21 cellular contexts compared by ENCODE assay signal in the genomic region with DNA sequence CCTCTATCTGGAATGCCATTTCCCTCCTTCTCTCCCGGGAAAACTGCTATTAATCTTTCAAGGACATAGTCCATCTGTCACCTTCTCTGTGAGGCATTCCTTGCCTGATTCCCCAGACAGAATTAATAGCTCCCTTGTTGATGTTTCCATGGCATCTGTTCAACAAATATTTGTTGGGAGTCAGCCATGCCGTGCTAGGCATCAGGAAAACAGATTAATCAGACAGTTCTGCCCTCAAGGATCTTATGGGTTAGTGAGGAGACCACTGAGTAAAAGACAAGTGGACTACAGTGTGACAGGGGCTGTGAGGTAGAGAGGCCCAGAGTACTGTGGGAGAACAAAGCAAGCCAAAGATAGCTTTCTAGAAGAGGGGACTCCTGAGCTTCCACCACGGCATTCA. TPM values are rescaled to one million over a fixed set of nuclear protein-coding genes. Genes with fewer than 3 reads are reported as not detected.
DNase-seq lines count a peak whose midpoint lies in the region; ATAC-seq and TF ChIP-seq lines count a peak whose summit lies in the region.
"Had no signal": no experiment of that assay in that cellular context is flagged by ENCODE, and none has a peak within 500 bp of the region (broad histone marks: within the 10 kb centered on the region; RNA-seq: fewer than 3 reads in every experiment).

No MANE protein-coding gene starts in this region.

- H3K4me1 ChIP-seq in cardiac muscle cell (ENCODE audit: low read depth) (peaks cover 9% of the 10 kb centered on the region), right atrium auricular region (no peaks in the 10 kb centered on the region)
- H3K4me1 ChIP-seq: lower lobe of right lung had no signal

- H3K36me3 ChIP-seq in cardiac muscle cell (no peaks in the 10 kb centered on the region), right atrium auricular region (no peaks in the 10 kb centered on the region)
- H3K36me3 ChIP-seq: lower lobe of right lung had no signal

- DNase-seq in cardiac muscle cell (ENCODE audit: low read depth in 1 of 2, low spot score in 1 of 2) (no peak), right atrium auricular region (ENCODE audit: low spot score) (no peak), NCI-H2227 treated with DMSO at 0.1 percent for 48 hours (lab: John Stamatoyannopoulos, UW) (peak; percentile 30), foreskin melanocyte (peak; percentile 83), A172 (ENCODE audit: low spot score) (no peak)
- DNase-seq in stimulated activated effector memory CD8-positive, alpha-beta T cell treated with anti-CD3 and anti-CD28 coated beads, Interleukin-12 subunit alpha, Interleukin-12 subunit beta, amount 100 ng/mL, for 72 hours (ENCODE audit: low spot score in 2 of 2) = no peak
- DNase-seq in activated T-helper 1 cell treated with anti-CD3 and anti-CD28 coated beads, Interleukin-12 subunit alpha, Interleukin-12 subunit beta, Interleukin-2, Interleukin-4 antibody, amounts not matched to agents 30 ng/mL and 10 ng/mL and 1 ng/mL, durations not matched to agents 14 hours and 24 hours and 36 hours (ENCODE audit: low spot score) = no peak
- DNase-seq: activated CD4-positive, CD25-positive, alpha-beta regulatory T cell; activated CD8-positive, alpha-beta T cell treated with anti-CD3 and anti-CD28 coated beads, Interleukin-2, amount 10 ng/mL, durations not matched to agents 7 days and 5 days; activated naive CD4-positive, alpha-beta T cell treated with anti-CD3 and anti-CD28 coated beads, Interleukin-2, amount 10 ng/mL, durations not matched to agents 7 days and 5 days; activated T-cell treated with anti-CD3 and anti-CD28 coated beads, Interleukin-2, amount 50 U/mL, for 24 hours; aorta; C1 segment of cervical spinal cord; effector memory CD4-positive, alpha-beta T cell; lower lobe of right lung; NCI-H2029 treated with DMSO at 0.1 percent for 48 hours; PC-9; stimulated activated CD4-positive, alpha-beta T cell treated with anti-CD3 and anti-CD28 coated beads, Interleukin-2, amount 100 ng/mL, for 24 hours had no signal

- peak overlapping the region; percentile 30 for H3K27ac ChIP-seq in cardiac muscle cell
- H3K27ac ChIP-seq in right atrium auricular region = no peak overlapping the region
- H3K27ac ChIP-seq: lower lobe of right lung, PC-9, SK-N-MC had no signal

- H3K27me3 Mint-ChIP-seq in activated T-helper 1 cell treated with anti-CD3 and anti-CD28 coated beads, Interleukin-12 subunit alpha, Interleukin-12 subunit beta, Interleukin-2, Interleukin-4 antibody, amounts not matched to agents 30 ng/mL and 10 ng/mL and 1 ng/mL, durations not matched to agents 14 hours and 24 hours and 36 hours (ENCODE audit: insufficient read depth) = no peaks in the 10 kb centered on the region
- H3K27me3 Mint-ChIP-seq: activated naive CD4-positive, alpha-beta T cell treated with anti-CD3 and anti-CD28 coated beads, Interleukin-2, amount 10 ng/mL, durations not matched to agents 7 days and 5 days; activated T-cell treated with anti-CD3 and anti-CD28 coated beads, Interleukin-2, amount 50 U/mL, for 24 hours had no signal

- H3K9me3 ChIP-seq in cardiac muscle cell (ENCODE audit: low read depth) = no peaks in the 10 kb centered on the region
- no peaks in the 10 kb centered on the region for H3K9me3 ChIP-seq in right atrium auricular region
- H3K9me3 ChIP-seq: lower lobe of right lung had no signal

- ATAC-seq in stimulated activated effector memory CD8-positive, alpha-beta T cell treated with anti-CD3 and anti-CD28 coated beads, Interleukin-12 subunit alpha, Interleukin-12 subunit beta, amount 100 ng/mL, for 72 hours = no peak
- ATAC-seq in GM21723 (IDR thresholded peaks at IDR 0.05; ENCODE audit: unreplicated experiment) = no peak
- ATAC-seq: activated CD8-positive, alpha-beta T cell treated with anti-CD3 and anti-CD28 coated beads, Interleukin-2, amount 10 ng/mL, durations not matched to agents 7 days and 5 days; K562; lower lobe of right lung had no signal

- no peaks in the 10 kb centered on the region for H3K9me3 Mint-ChIP-seq in stimulated activated effector memory CD8-positive, alpha-beta T cell treated with anti-CD3 and anti-CD28 coated beads, Interleukin-12 subunit alpha, Interleukin-12 subunit beta, amount 100 ng/mL, for 72 hours
- no peaks in the 10 kb centered on the region for H3K9me3 Mint-ChIP-seq in activated T-helper 1 cell treated with anti-CD3 and anti-CD28 coated beads, Interleukin-12 subunit alpha, Interleukin-12 subunit beta, Interleukin-2, Interleukin-4 antibody, amounts not matched to agents 30 ng/mL and 10 ng/mL and 1 ng/mL, durations not matched to agents 14 hours and 24 hours and 36 hours
- H3K9me3 Mint-ChIP-seq: activated naive CD4-positive, alpha-beta T cell treated with anti-CD3 and anti-CD28 coated beads, Interleukin-2, amount 10 ng/mL, durations not matched to agents 7 days and 5 days; activated T-cell treated with anti-CD3 and anti-CD28 coated beads, Interleukin-2, amount 50 U/mL, for 24 hours had no signal

- no peaks in the 10 kb centered on the region for H3K4me1 Mint-ChIP-seq in stimulated activated effector memory CD8-positive, alpha-beta T cell treated with anti-CD3 and anti-CD28 coated beads, Interleukin-12 subunit alpha, Interleukin-12 subunit beta, amount 100 ng/mL, for 72 hours
- no peaks in the 10 kb centered on the region for H3K4me1 Mint-ChIP-seq in activated T-helper 1 cell treated with anti-CD3 and anti-CD28 coated beads, Interleukin-12 subunit alpha, Interleukin-12 subunit beta, Interleukin-2, Interleukin-4 antibody, amounts not matched to agents 30 ng/mL and 10 ng/mL and 1 ng/mL, durations not matched to agents 14 hours and 24 hours and 36 hours (ENCODE audit: low read depth)
- H3K4me1 Mint-ChIP-seq: activated naive CD4-positive, alpha-beta T cell treated with anti-CD3 and anti-CD28 coated beads, Interleukin-2, amount 10 ng/mL, durations not matched to agents 7 days and 5 days had no signal

- H3K27ac Mint-ChIP-seq in stimulated activated effector memory CD8-positive, alpha-beta T cell treated with anti-CD3 and anti-CD28 coated beads, Interleukin-12 subunit alpha, Interleukin-12 subunit beta, amount 100 ng/mL, for 72 hours = peak overlapping the region; percentile 30
- H3K27ac Mint-ChIP-seq in activated T-helper 1 cell treated with anti-CD3 and anti-CD28 coated beads, Interleukin-12 subunit alpha, Interleukin-12 subunit beta, Interleukin-2, Interleukin-4 antibody, amounts not matched to agents 30 ng/mL and 10 ng/mL and 1 ng/mL, durations not matched to agents 14 hours and 24 hours and 36 hours = no peak overlapping the region
- H3K27ac Mint-ChIP-seq: activated CD8-positive, alpha-beta T cell treated with anti-CD3 and anti-CD28 coated beads, Interleukin-2, amount 10 ng/mL, durations not matched to agents 7 days and 5 days; activated naive CD4-positive, alpha-beta T cell treated with anti-CD3 and anti-CD28 coated beads, Interleukin-2, amount 10 ng/mL, durations not matched to agents 7 days and 5 days; activated T-cell treated with anti-CD3 and anti-CD28 coated beads, Interleukin-2, amount 50 U/mL, for 24 hours had no signal

- H3K4me3 ChIP-seq in cardiac muscle cell = no peak overlapping the region
- H3K4me3 ChIP-seq in right atrium auricular region = no peak overlapping the region
- H3K4me3 ChIP-seq: K562, lower lobe of right lung, PC-9, SK-N-MC had no signal

- intact Hi-C loops in activated T-helper 1 cell treated with anti-CD3 and anti-CD28 coated beads, Interleukin-12 subunit alpha, Interleukin-12 subunit beta, Interleukin-2, Interleukin-4 antibody, amounts not matched to agents 30 ng/mL and 10 ng/mL and 1 ng/mL, durations not matched to agents 14 hours and 24 hours and 36 hours (cut with micrococcal nuclease) = no loop called here

- H3K4me3 Mint-ChIP-seq in stimulated activated effector memory CD8-positive, alpha-beta T cell treated with anti-CD3 and anti-CD28 coated beads, Interleukin-12 subunit alpha, Interleukin-12 subunit beta, amount 100 ng/mL, for 72 hours = no peak overlapping the region
- H3K4me3 Mint-ChIP-seq in activated T-helper 1 cell treated with anti-CD3 and anti-CD28 coated beads, Interleukin-12 subunit alpha, Interleukin-12 subunit beta, Interleukin-2, Interleukin-4 antibody, amounts not matched to agents 30 ng/mL and 10 ng/mL and 1 ng/mL, durations not matched to agents 14 hours and 24 hours and 36 hours = no peak overlapping the region
- H3K4me3 Mint-ChIP-seq: activated CD8-positive, alpha-beta T cell treated with anti-CD3 and anti-CD28 coated beads, Interleukin-2, amount 10 ng/mL, durations not matched to agents 7 days and 5 days; activated naive CD4-positive, alpha-beta T cell treated with anti-CD3 and anti-CD28 coated beads, Interleukin-2, amount 10 ng/mL, durations not matched to agents 7 days and 5 days; activated T-cell treated with anti-CD3 and anti-CD28 coated beads, Interleukin-2, amount 50 U/mL, for 24 hours had no signal

- H3K27me3 ChIP-seq in cardiac muscle cell (no peaks in the 10 kb centered on the region), right atrium auricular region (no peaks in the 10 kb centered on the region)

- peaks cover 95% of the 10 kb centered on the region for H3K36me3 Mint-ChIP-seq in stimulated activated effector memory CD8-positive, alpha-beta T cell treated with anti-CD3 and anti-CD28 coated beads, Interleukin-12 subunit alpha, Interleukin-12 subunit beta, amount 100 ng/mL, for 72 hours
- peaks cover 58% of the 10 kb centered on the region for H3K36me3 Mint-ChIP-seq in activated T-helper 1 cell treated with anti-CD3 and anti-CD28 coated beads, Interleukin-12 subunit alpha, Interleukin-12 subunit beta, Interleukin-2, Interleukin-4 antibody, amounts not matched to agents 30 ng/mL and 10 ng/mL and 1 ng/mL, durations not matched to agents 14 hours and 24 hours and 36 hours (ENCODE audit: low read depth)

- no peak for TF ChIP-seq CTCF in cardiac muscle cell (IDR thresholded peaks at IDR 0.05; ENCODE audit: low read depth, low read length)
- TF ChIP-seq CTCF in right atrium auricular region (IDR thresholded peaks at IDR 0.05) = no peak

RNA-seq across cellular contexts. Expression of a gene that starts 11.4 kb away (rescaled TPM):
- 30.9 and 36.6 TPM in 2 replicates for total RNA-seq in cardiac muscle cell
- polyA plus RNA-seq in cardiac muscle cell = 24.6 and 27.9 TPM in 2 replicates
- 10 to 100 TPM; 21.9 to 22.1 TPM for total RNA-seq in right atrium auricular region
- 104 TPM in 2 replicates for total RNA-seq in activated T-helper 1 cell treated with anti-CD3 and anti-CD28 coated beads, Interleukin-12 subunit alpha, Interleukin-12 subunit beta, Interleukin-2, Interleukin-4 antibody, amounts not matched to agents 30 ng/mL and 10 ng/mL and 1 ng/mL, durations not matched to agents 14 hours and 24 hours and 36 hours
- total RNA-seq in A172 (2014; rRNA removed; shearing (Covaris generic)) = 54.1 and 73.2 TPM in 2 replicates

RNA-seq across cellular contexts. Expression of a gene that starts 29.3 kb away (rescaled TPM):
- total RNA-seq in cardiac muscle cell = 49.7 and 62.2 TPM in 2 replicates
- polyA plus RNA-seq in cardiac muscle cell = 83.7 and 94.4 TPM in 2 replicates
- 10 to 100 TPM; 36.8 to 38.2 TPM for total RNA-seq in right atrium auricular region
- total RNA-seq in activated T-helper 1 cell treated with anti-CD3 and anti-CD28 coated beads, Interleukin-12 subunit alpha, Interleukin-12 subunit beta, Interleukin-2, Interleukin-4 antibody, amounts not matched to agents 30 ng/mL and 10 ng/mL and 1 ng/mL, durations not matched to agents 14 hours and 24 hours and 36 hours = 43.6 and 45.2 TPM in 2 replicates
- total RNA-seq in A172 (2014; rRNA removed; shearing (Covaris generic)) = 51.1 and 58.8 TPM in 2 replicates

RNA-seq across cellular contexts. Expression of a gene that starts 53.1 kb away (rescaled TPM):
- total RNA-seq in cardiac muscle cell (47.1 and 60.8 TPM in 2 replicates), right atrium auricular region (10 to 100 TPM; 16.0 to 33.6 TPM)
- 52.3 and 60.1 TPM in 2 replicates for polyA plus RNA-seq in cardiac muscle cell
- 18.5 and 19.4 TPM in 2 replicates for total RNA-seq in activated T-helper 1 cell treated with anti-CD3 and anti-CD28 coated beads, Interleukin-12 subunit alpha, Interleukin-12 subunit beta, Interleukin-2, Interleukin-4 antibody, amounts not matched to agents 30 ng/mL and 10 ng/mL and 1 ng/mL, durations not matched to agents 14 hours and 24 hours and 36 hours
- 13.9 and 18.4 TPM in 2 replicates for total RNA-seq in A172 (2014; rRNA removed; shearing (Covaris generic))

Comparison
In these comparisons a context has a peak if more than half of its experiments do, and no peak if none do; other contexts are left out.
1. DNase-seq: peak in NCI-H2227 treated with DMSO at 0.1 percent for 48 hours (single experiment) and foreskin melanocyte (single experiment); none in cardiac muscle cell (0 of 2), right atrium auricular region (single experiment), stimulated activated effector memory CD8-positive, alpha-beta T cell treated with anti-CD3 and anti-CD28 coated beads, Interleukin-12 subunit alpha, Interleukin-12 subunit beta, amount 100 ng/mL, for 72 hours (0 of 2), activated T-helper 1 cell treated with anti-CD3 and anti-CD28 coated beads, Interleukin-12 subunit alpha, Interleukin-12 subunit beta, Interleukin-2, Interleukin-4 antibody, amounts not matched to agents 30 ng/mL and 10 ng/mL and 1 ng/mL, durations not matched to agents 14 hours and 24 hours and 36 hours (single experiment) and A172 (single experiment).